Comparison of ENCODE assay signal across 1 cellular context in genomic region chr17:68291836-68292688, GRCh38.
A peak's percentile ranks its signal among the peaks of the same experiment; 100 is the strongest.
TF ChIP-seq lines count a peak whose summit lies in the region.

No MANE protein-coding gene starts in this region.

TF ChIP-seq in K562, 482 proteins besides CTCF, POLR2A, EP300 and RAD21 (continued from another document and continues in another):
- TF ChIP-seq EGR1 (conservative IDR thresholded peaks at IDR 0.05) (peak; percentile 55), RBFOX2 (IDR thresholded peaks at IDR 0.05; ENCODE audit: low read depth, low read length) (peak; percentile 93), BCOR (IDR thresholded peaks at IDR 0.05) (0 out of 2 replicates have a peak, but pooled peaks have one; percentile 38), EP400 (IDR thresholded peaks at IDR 0.05) (peak; percentile 81), STAG1 (CRISPR knock-in tag; IDR thresholded peaks at IDR 0.05; ENCODE audit: borderline replicate concordance) (no peak), ZBTB26 (CRISPR knock-in tag; IDR thresholded peaks at IDR 0.05) (no peak), U2AF1 (optimal IDR thresholded peaks at IDR 0.05; ENCODE audit: low read depth, low read length) (peak; percentile 73), MEIS2 (IDR thresholded peaks at IDR 0.05; ENCODE audit: partially characterized antibody) (no peak), C11orf30 (IDR thresholded peaks at IDR 0.05; ENCODE audit: low read depth) (peak; percentile 97), RREB1 (CRISPR knock-in tag; IDR thresholded peaks at IDR 0.05) (peak; percentile 71; the same call in 1 of the 2 replicates), FOXJ2 (tag; IDR thresholded peaks at IDR 0.05) (no peak), NR2C1 (IDR thresholded peaks at IDR 0.05) (no peak), NR2C1 (tag; IDR thresholded peaks at IDR 0.05) (no peak), NONO (IDR thresholded peaks at IDR 0.05; ENCODE audit: low read depth in 2 of 2, low read length in 1 of 2) (peak; percentile 14 to 31; a peak in 1 of 4 replicates), ZFPM2 (CRISPR knock-in tag; IDR thresholded peaks at IDR 0.05) (no peak), L3MBTL2 (IDR thresholded peaks at IDR 0.05) (peak; percentile 88), HNRNPLL (IDR thresholded peaks at IDR 0.05; ENCODE audit: low read depth, low read length, poor library complexity, severe bottlenecking) (peak; percentile 75), RB1 (IDR thresholded peaks at IDR 0.05; ENCODE audit: low read depth) (peak; percentile 54; the same call in 1 of the 2 replicates), KLF16 (IDR thresholded peaks at IDR 0.05) (peak; percentile 77; the same call in 1 of the 2 replicates), HNRNPK (IDR thresholded peaks at IDR 0.05; ENCODE audit: low read depth, low read length, poor library complexity, severe bottlenecking) (no peak), SUPT5H (IDR thresholded peaks at IDR 0.05) (peak; percentile 72), KDM4B (IDR thresholded peaks at IDR 0.05; ENCODE audit: borderline replicate concordance in 2 of 2, low read depth in 1 of 2) (0 out of 4 replicates have a peak, but pooled peaks of 1 of the 2 experiments have one; percentile 28), NRF1 (conservative IDR thresholded peaks at IDR 0.05 in 1 of 2, IDR thresholded peaks at IDR 0.05 in 1 of 2) (peak; percentile 85 to 88), POLR3A (IDR thresholded peaks at IDR 0.05; ENCODE audit: borderline replicate concordance, extremely low read depth, insufficient read depth, insufficient read length) (no peak), CBFB (CRISPR knock-in tag; IDR thresholded peaks at IDR 0.05) (peak; percentile 84), ZNF764 (CRISPR knock-in tag; IDR thresholded peaks at IDR 0.05; ENCODE audit: low read depth) (no peak), HDAC1 (IDR thresholded peaks at IDR 0.05) (peak in 1 of 2 experiments; percentile 61; a peak in 2 of 4 replicates), MAZ (CRISPR knock-in tag; conservative IDR thresholded peaks at IDR 0.05 in 1 of 2, IDR thresholded peaks at IDR 0.05 in 1 of 2) (peak in 1 of 2 experiments; percentile 57; a peak in 2 of 4 replicates), DPF2 (IDR thresholded peaks at IDR 0.05) (peak; percentile 11; the same call in 1 of the 2 replicates), PHF8 (IDR thresholded peaks at IDR 0.05; ENCODE audit: borderline replicate concordance, low read length) (peak; percentile 55), NBN (IDR thresholded peaks at IDR 0.05; ENCODE audit: low read depth) (0 out of 2 replicates have a peak, but pooled peaks have one; percentile 27), HDAC6 (IDR thresholded peaks at IDR 0.05; ENCODE audit: low read depth, low read length) (0 out of 2 replicates have a peak, but pooled peaks have one; percentile 63), ZNF592 (IDR thresholded peaks at IDR 0.05) (0 out of 2 replicates have a peak, but pooled peaks have one; percentile 13), CHD4 (IDR thresholded peaks at IDR 0.05; ENCODE audit: insufficient read depth, insufficient replicate concordance, low read depth, low read length, poor library complexity, severe bottlenecking) (no peak), ZBTB7A (IDR thresholded peaks at IDR 0.05; ENCODE audit: borderline replicate concordance, control insufficient read depth, low read depth, low read length) (no peak), CREBBP (IDR thresholded peaks at IDR 0.05; ENCODE audit: low read depth, low read length) (no peak), ZNF589 (CRISPR knock-in tag; IDR thresholded peaks at IDR 0.05; ENCODE audit: low read depth) (peak; percentile 58; the same call in 1 of the 2 replicates), SPI1 (IDR thresholded peaks at IDR 0.05; ENCODE audit: borderline replicate concordance, low read depth, low read length) (peak; percentile 72), XRCC5 (IDR thresholded peaks at IDR 0.05; ENCODE audit: low read depth, low read length) (0 out of 2 replicates have a peak, but pooled peaks have one; percentile 19), HES1 (IDR thresholded peaks at IDR 0.05; ENCODE audit: low read depth) (no peak), CLOCK (CRISPR knock-in tag; IDR thresholded peaks at IDR 0.05; ENCODE audit: borderline replicate concordance) (no peak), RNF2 (IDR thresholded peaks at IDR 0.05) (no peak), ZEB2 (IDR thresholded peaks at IDR 0.05) (no peak), ZNF324 (CRISPR knock-in tag; IDR thresholded peaks at IDR 0.05) (no peak), RCOR1 (IDR thresholded peaks at IDR 0.05; ENCODE audit: borderline replicate concordance in 1 of 2, low read depth in 2 of 2, low read length in 2 of 2) (peak in 1 of 2 experiments; percentile 53; a peak in 2 of 4 replicates), TRIM24 (IDR thresholded peaks at IDR 0.05) (no peak)
